ENCODE assay signal across 8 cellular contexts in genomic region chr22:42070517-42071422, GRCh38. TPM values are rescaled to one million over a fixed set of nuclear protein-coding genes. Genes with fewer than 3 reads are reported as not detected.
DNase-seq lines count a peak whose midpoint lies in the region; ATAC-seq and TF ChIP-seq lines count a peak whose summit lies in the region.

NAGA (minus strand) TSS chr22:42070812; CDS start chr22:42070297, 515 bp downstream.

- peak within 1 kb of the TSS; percentile 99 for H3K4me2 ChIP-seq in BLaER1

- no peaks in the 10 kb centered on the region for H4K20me1 ChIP-seq in BLaER1

- peaks cover 29% of the 10 kb centered on the region for H3K36me3 ChIP-seq in BLaER1
- H3K36me3 ChIP-seq in colonic mucosa: no peaks in the 10 kb centered on the region

- DNase-seq in NCI-H526 treated with DMSO at 0.1 percent for 48 hours (lab: John Stamatoyannopoulos, UW) (peak; percentile 82), colonic mucosa (peak; percentile 97), kidney tubule cell (ENCODE audit: low spot score) (peak; percentile 96)
- peak; percentile 96 for DNase-seq in activated CD4-positive, alpha-beta T cell treated with anti-CD3 and anti-CD28 coated beads for 48 hours
- peak; percentile 71 to 73 for DNase-seq in stimulated activated CD4-positive, alpha-beta T cell treated with anti-CD3 and anti-CD28 coated beads, Interleukin-1b, Interleukin-23, amount 100 ng/mL, for 1 hour (ENCODE audit: low read depth in 2 of 2)

- H3K27me3 ChIP-seq in BLaER1 (peaks cover 19% of the 10 kb centered on the region; the same call in 1 of the 2 replicates), colonic mucosa (no peaks in the 10 kb centered on the region)

- H3K4me1 ChIP-seq in BLaER1 (peaks cover 56% of the 10 kb centered on the region), colonic mucosa (peaks cover 4% of the 10 kb centered on the region)

- peak within 1 kb of the TSS; percentile 76 for H3K4me3 ChIP-seq in BLaER1
- H3K4me3 ChIP-seq in colonic mucosa: peak within 1 kb of the TSS; percentile 58

- peak within 1 kb of the TSS; percentile 76 for H3K9ac ChIP-seq in BLaER1
- peak within 1 kb of the TSS; percentile 72 to 92 for H3K9ac ChIP-seq in colonic mucosa (ENCODE audit: low read depth in 2 of 2, low read length in 2 of 2)

- H3K27ac ChIP-seq in BLaER1 (peak within 1 kb of the TSS; percentile 79), colonic mucosa (peak within 1 kb of the TSS; percentile 88)

- peak; percentile 95 for ATAC-seq in GM19328 (IDR thresholded peaks at IDR 0.05; ENCODE audit: unreplicated experiment)
- peak; percentile 81 for ATAC-seq in HG03469 (IDR thresholded peaks at IDR 0.05; ENCODE audit: unreplicated experiment)

- no peak for TF ChIP-seq CTCF in colonic mucosa (IDR thresholded peaks at IDR 0.05)

- H3K9me3 ChIP-seq in BLaER1 (no peaks in the 10 kb centered on the region), colonic mucosa (no peaks in the 10 kb centered on the region)

- intact Hi-C loops in colonic mucosa (cut with DNase I): no loop called here

RNA-seq across cellular contexts. Expression of gene NAGA, which starts in this region (rescaled TPM):
- total RNA-seq in colonic mucosa: 10 to 100 TPM; 28.9 to 36.0 TPM

Comparison
In these comparisons a context has a peak if more than half of its experiments do, and no peak if none do; other contexts are left out.
1. Peak in every context shown above with its lines: DNase-seq, ATAC-seq, H3K4me3 ChIP-seq and H3K27ac ChIP-seq.